Comparison of ENCODE assay signal across 1 cellular context in genomic region chr11:65934014-65934413, GRCh38.
A peak's percentile ranks its signal among the peaks of the same experiment; 100 is the strongest.
TF ChIP-seq lines count a peak whose summit lies in the region.

No MANE protein-coding gene starts in this region.

TF ChIP-seq in K562, 482 proteins besides CTCF, POLR2A, EP300 and RAD21 (continued from another document):
- TF ChIP-seq NCOR1 (IDR thresholded peaks at IDR 0.05) (peak; percentile 86), FOXK2 (conservative IDR thresholded peaks at IDR 0.05 in 1 of 2, IDR thresholded peaks at IDR 0.05 in 1 of 2; ENCODE audit: low read depth in 2 of 2) (peak in 1 of 2 experiments; percentile 12; a peak in 1 of 4 replicates), TRIM24 (IDR thresholded peaks at IDR 0.05) (peak; percentile 75 to 78), MAFK (IDR thresholded peaks at IDR 0.05; ENCODE audit: low read length) (no peak)
